ENCODE assay signal across 8 cellular contexts in the genomic region with DNA sequence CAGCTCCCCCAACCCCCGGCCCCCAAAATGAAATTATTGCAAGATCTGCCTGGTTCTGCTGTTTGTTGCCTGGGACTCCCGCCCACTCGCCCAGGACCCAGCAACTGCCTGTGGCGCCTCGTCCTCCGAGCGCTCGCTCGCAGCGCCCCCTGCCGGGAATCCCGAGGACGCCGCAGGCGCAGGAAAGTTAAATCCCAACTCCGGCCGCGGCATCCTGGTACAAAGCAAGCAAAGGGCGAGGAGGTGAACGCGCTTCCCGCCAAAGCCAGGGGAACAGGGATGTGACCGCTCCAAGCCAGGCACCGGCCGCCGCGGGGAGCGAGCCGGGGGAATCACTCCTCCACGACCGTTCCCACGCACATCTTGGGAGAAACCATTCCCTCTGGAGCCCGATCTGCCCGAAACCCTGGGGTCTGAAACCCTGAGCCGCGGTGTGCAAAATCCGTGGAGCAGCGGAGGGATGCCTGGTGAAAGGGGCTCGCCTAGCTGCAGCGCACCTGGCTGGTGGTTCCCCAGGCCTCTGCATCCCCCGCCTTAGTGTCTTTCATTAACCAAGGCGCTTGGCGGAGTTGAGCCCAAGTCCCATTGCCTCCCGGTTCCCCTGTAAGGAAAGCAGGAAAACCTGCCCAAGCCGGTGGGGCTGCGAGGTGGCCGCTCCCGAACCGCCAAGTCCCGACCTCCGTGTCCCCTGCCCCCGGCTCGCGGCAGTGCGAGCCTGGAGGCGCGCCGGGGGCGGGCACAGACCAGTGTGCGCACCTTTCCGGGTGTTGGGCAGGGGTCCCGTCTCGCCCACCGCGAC. TPM values are rescaled to one million over a fixed set of nuclear protein-coding genes. Genes with fewer than 3 reads are reported as not detected.
DNase-seq lines count a peak whose midpoint lies in the region; ATAC-seq and TF ChIP-seq lines count a peak whose summit lies in the region.

No MANE protein-coding gene starts in this region.

- intact Hi-C loops in natural killer cell (cut with micrococcal nuclease) (no loop called here), thyroid gland (cut with DNase I) (loop anchor here (5.0 kb wide), 1 partner anchor 182 kb away; no protein-coding TSS in a partner anchor)

- 1% methylated on average over 26 to 37 of the region's 65 CpGs for WGBS in thyroid gland, 2 donors

- H3K36me3 Mint-ChIP-seq in activated T-cell treated with anti-CD3 and anti-CD28 coated beads, Interleukin-2, amount 50 U/mL, for 72 hours (ENCODE audit: insufficient read depth in 2 of 2): peaks cover 0 to 2% of the 10 kb centered on the region in 2 donors
- H3K36me3 Mint-ChIP-seq in natural killer cell: no peaks in the 10 kb centered on the region

- no peaks in the 10 kb centered on the region for H3K9me3 ChIP-seq in thyroid gland

- H3K27ac ChIP-seq in foreskin keratinocyte (peak overlapping the region; percentile 13), thyroid gland (peak overlapping the region in 2 of 3 donors; percentile 19 to 21)

- peak; percentile 57 to 82 for DNase-seq in NCI-H187 (lab: John Stamatoyannopoulos, UW)
- DNase-seq in NCI-H187 treated with DMSO at 0.1 percent for 48 hours (lab: John Stamatoyannopoulos, UW): no peak
- no peak for DNase-seq in HFF-Myc (ENCODE audit: extremely low read depth, low read depth)
- peak; percentile 12 for DNase-seq in NCI-H2171 (lab: John Stamatoyannopoulos, UW)
- DNase-seq in activated T-cell treated with anti-CD3 and anti-CD28 coated beads, Interleukin-2, amount 50 U/mL, for 72 hours: peak; percentile 46 to 59
- peak; percentile 47 to 79 for DNase-seq in foreskin keratinocyte
- no peak for DNase-seq in natural killer cell
- DNase-seq in thyroid gland: peak; percentile 76 to 85

- H3K4me1 ChIP-seq in foreskin keratinocyte (no peaks in the 10 kb centered on the region), thyroid gland (peaks cover 15 to 24% of the 10 kb centered on the region in 2 donors)

- peak overlapping the region; percentile 70 for H3K4me3 ChIP-seq in HFF-Myc (replicated peaks; ENCODE audit: low read depth, low read length)
- peak overlapping the region in 2 of 3 donors; percentile 44 to 62 for H3K4me3 ChIP-seq in thyroid gland (replicated peaks in 1 of 3)

- H3K27ac Mint-ChIP-seq in activated T-cell treated with anti-CD3 and anti-CD28 coated beads, Interleukin-2, amount 50 U/mL, for 72 hours: no peak overlapping the region
- no peak overlapping the region for H3K27ac Mint-ChIP-seq in natural killer cell

- no peaks in the 10 kb centered on the region for H3K4me1 Mint-ChIP-seq in activated T-cell treated with anti-CD3 and anti-CD28 coated beads, Interleukin-2, amount 50 U/mL, for 72 hours (ENCODE audit: low read depth)
- H3K4me1 Mint-ChIP-seq in natural killer cell: no peaks in the 10 kb centered on the region

- peak overlapping the region; percentile 58 to 76 for H3K4me3 Mint-ChIP-seq in activated T-cell treated with anti-CD3 and anti-CD28 coated beads, Interleukin-2, amount 50 U/mL, for 72 hours
- peak overlapping the region; percentile 65 for H3K4me3 Mint-ChIP-seq in natural killer cell

- no peaks in the 10 kb centered on the region for H3K27me3 ChIP-seq in foreskin keratinocyte
- no peaks in the 10 kb centered on the region for H3K27me3 ChIP-seq in thyroid gland

- peak; percentile 37 to 63 for ATAC-seq in activated T-cell treated with anti-CD3 and anti-CD28 coated beads, Interleukin-2, amount 50 U/mL, for 72 hours (replicated peaks in 1 of 2)
- peak; percentile 73 for ATAC-seq in foreskin keratinocyte
- ATAC-seq in natural killer cell: no peak

- peak; percentile 90 for TF ChIP-seq CTCF in HFF-Myc (IDR thresholded peaks at IDR 0.05; ENCODE audit: low read depth, low read length, missing control alignments)
- TF ChIP-seq CTCF in foreskin keratinocyte (conservative IDR thresholded peaks at IDR 0.05): peak; percentile 97
- TF ChIP-seq CTCF in natural killer cell (IDR thresholded peaks at IDR 0.05): no peak
- peak; percentile 73 to 95 (median 80) for TF ChIP-seq CTCF in thyroid gland (IDR thresholded peaks at IDR 0.05)

- no peaks in the 10 kb centered on the region for H3K36me3 ChIP-seq in thyroid gland

- TF ChIP-seq POLR2A in thyroid gland (IDR thresholded peaks at IDR 0.05): peak in 1 of 2 donors; percentile 11

- H3K27me3 Mint-ChIP-seq in activated T-cell treated with anti-CD3 and anti-CD28 coated beads, Interleukin-2, amount 50 U/mL, for 72 hours (ENCODE audit: low read depth): peaks cover 28% of the 10 kb centered on the region
- peaks cover 18 to 19% of the 10 kb centered on the region in 2 donors for H3K27me3 Mint-ChIP-seq in natural killer cell (ENCODE audit: low read depth in 2 of 2)

- no peaks in the 10 kb centered on the region for H3K9me3 Mint-ChIP-seq in activated T-cell treated with anti-CD3 and anti-CD28 coated beads, Interleukin-2, amount 50 U/mL, for 72 hours
- no peaks in the 10 kb centered on the region for H3K9me3 Mint-ChIP-seq in natural killer cell

RNA-seq across cellular contexts. Expression of a gene that starts 1.2 kb away (rescaled TPM):
- under 1 TPM; 0.14 to 0.23 TPM for total RNA-seq in activated T-cell treated with anti-CD3 and anti-CD28 coated beads, Interleukin-2, amount 50 U/mL, for 72 hours
- total RNA-seq in foreskin keratinocyte (1.9 and 4.1 TPM in 2 replicates), natural killer cell (under 1 TPM in 1 of 3 donors, not detected in 2; 0.15 TPM), thyroid gland (1 to 10 TPM; 1.8 to 8.4 (median 3.8) TPM)
- polyA plus RNA-seq in foreskin keratinocyte: 0.26 and 0.51 TPM in 2 replicates

Comparison
In these comparisons a context has a peak if more than half of its experiments do, and no peak if none do; other contexts are left out.
1. DNase-seq: peak in NCI-H187 (2 of 2), NCI-H2171 (single experiment), activated T-cell treated with anti-CD3 and anti-CD28 coated beads, Interleukin-2, amount 50 U/mL, for 72 hours (2 of 2), foreskin keratinocyte (2 of 2) and thyroid gland (2 of 2); none in NCI-H187 treated with DMSO at 0.1 percent for 48 hours (single experiment), HFF-Myc (single experiment) and natural killer cell (single experiment).
2. ATAC-seq: peak in activated T-cell treated with anti-CD3 and anti-CD28 coated beads, Interleukin-2, amount 50 U/mL, for 72 hours (2 of 2) and foreskin keratinocyte (single experiment); none in natural killer cell (0 of 3).